ENCODE assay signal across 8 cellular contexts in genomic region chr3:133464573-133464972, GRCh38.
A peak's percentile ranks its signal among the peaks of the same experiment; 100 is the strongest.
DNase-seq lines count a peak whose midpoint lies in the region; ATAC-seq, FAIRE-seq and TF ChIP-seq lines count a peak whose summit lies in the region.

No MANE protein-coding gene starts in this region.

- FAIRE-seq in RCC 7860 (lab: Jason Lieb, UNC): peak; percentile 35
- no peak for FAIRE-seq in pancreas (lab: Jason Lieb, UNC)

- intact Hi-C loops in pancreas (cut with DNase I): no loop called here

- TF ChIP-seq CTCF in BE2C (IDR thresholded peaks at IDR 0.05; ENCODE audit: low read depth, low read length) (peak; percentile 46; the same call in 1 of the 2 replicates), foreskin fibroblast (IDR thresholded peaks at IDR 0.05; ENCODE audit: low read depth, low read length) (peak; percentile 58), pancreas (IDR thresholded peaks at IDR 0.05) (peak in 1 of 4 donors; percentile 9)

- no peaks in the 10 kb centered on the region for H3K36me3 ChIP-seq in BE2C
- no peaks in the 10 kb centered on the region for H3K36me3 ChIP-seq in pancreas
- no peaks in the 10 kb centered on the region for H3K36me3 ChIP-seq in H7 (replicated peaks; ENCODE audit: control insufficient read depth, insufficient read depth, low read length)

- no peak overlapping the region for H3K27ac ChIP-seq in pancreas

- ATAC-seq in GM21447 (IDR thresholded peaks at IDR 0.05; ENCODE audit: unreplicated experiment) (peak; percentile 36), pancreas (no peak)

- WGBS in pancreas, 2 donors: 88 to 92% methylated on average over 1 of the region's 1 CpG

- H3K4me3 ChIP-seq in BE2C (ENCODE audit: low read depth, low read length): no peak overlapping the region
- no peak overlapping the region for H3K4me3 ChIP-seq in foreskin fibroblast (ENCODE audit: low read depth in 1 of 2, low read length in 2 of 2)
- H3K4me3 ChIP-seq in pancreas: no peak overlapping the region
- no peak overlapping the region for H3K4me3 ChIP-seq in H7 (ENCODE audit: insufficient read depth, low read depth, low read length)

- H3K4me1 ChIP-seq in BE2C (peaks cover 8% of the 10 kb centered on the region; the same call in 1 of the 2 replicates), pancreas (peaks cover 7 to 14% (median 10%) of the 10 kb centered on the region in 3 donors)

- H3K27me3 ChIP-seq in BE2C (no peaks in the 10 kb centered on the region), pancreas (no peaks in the 10 kb centered on the region), H7 (ENCODE audit: control insufficient read depth, insufficient read depth, low read length) (no peaks in the 10 kb centered on the region)

- no peaks in the 10 kb centered on the region for H3K9me3 ChIP-seq in BE2C
- H3K9me3 ChIP-seq in pancreas: no peaks in the 10 kb centered on the region

- DNase-seq in BE2C: no peak
- DNase-seq in RCC 7860 (ENCODE audit: low spot score): peak; percentile 44
- peak; percentile 31 to 66 for DNase-seq in foreskin fibroblast
- DNase-seq in inferior parietal cortex (ENCODE audit: extremely low spot score): no peak
- DNase-seq in pancreas: no peak
- DNase-seq in H7: no peak
- no peak for DNase-seq in GOT3 (lab: John Stamatoyannopoulos, UW)

Comparison
In these comparisons a context has a peak if more than half of its experiments do, and no peak if none do; other contexts are left out.
1. DNase-seq: peak in RCC 7860 (single experiment) and foreskin fibroblast (2 of 2); none in BE2C (single experiment), inferior parietal cortex (single experiment), pancreas (0 of 6), H7 (single experiment) and GOT3 (single experiment).